In the genomic region with DNA sequence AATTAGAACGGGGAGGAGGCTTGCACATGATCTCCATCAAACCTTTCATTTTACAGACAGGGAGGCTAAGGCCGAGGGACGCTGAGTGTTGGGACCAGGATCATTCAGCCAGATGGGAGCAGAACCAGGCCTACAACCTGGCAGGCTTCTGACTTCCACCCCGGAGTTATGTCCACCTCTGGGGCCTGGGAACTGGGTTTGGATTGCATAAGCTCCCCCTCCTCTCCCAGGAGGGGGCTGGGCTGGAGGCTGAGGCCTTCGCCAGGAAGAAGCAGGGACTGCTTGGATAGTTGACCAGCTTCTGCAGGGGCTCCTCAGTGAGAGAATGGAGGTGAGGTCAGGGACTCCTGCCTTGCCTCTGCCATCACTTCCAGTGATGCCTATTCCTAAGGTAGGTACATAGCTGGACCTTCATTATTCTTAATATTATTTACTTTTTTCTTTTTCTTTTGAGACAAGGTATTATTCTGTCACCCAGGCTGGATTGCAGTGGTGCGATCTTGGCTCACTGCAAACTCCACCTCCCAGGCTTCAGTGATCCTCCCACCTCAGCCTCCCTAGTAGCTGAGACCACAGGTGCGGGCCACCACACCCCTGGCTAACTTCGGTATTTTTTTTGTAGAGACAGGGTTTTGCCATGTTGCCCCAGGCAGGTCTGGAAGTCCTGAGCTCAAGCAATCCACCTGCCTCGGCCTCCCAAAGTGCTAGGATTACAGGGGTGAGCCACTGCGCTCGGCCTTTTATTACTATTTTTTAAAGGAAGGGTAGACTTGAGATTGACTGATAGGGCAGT, we compare ENCODE assay signal across 8 cellular contexts. TPM values are rescaled to one million over a fixed set of nuclear protein-coding genes. Genes with fewer than 3 reads are reported as not detected.
A peak's percentile ranks its signal among the peaks of the same experiment; 100 is the strongest.
DNase-seq lines count a peak whose midpoint lies in the region; ATAC-seq lines count a peak whose summit lies in the region.

No MANE protein-coding gene starts in this region.

- H3K4me3 ChIP-seq in iPS-15b (ENCODE audit: low read depth, low read length), result peak overlapping the region; percentile 54
- peak overlapping the region; percentile 63 to 81 (median 76) for H3K4me3 ChIP-seq in subcutaneous abdominal adipose tissue (ENCODE audit: low read depth in 1 of 5, low read length in 5 of 5)

- peaks cover 17% of the 10 kb centered on the region for H3K36me3 Mint-ChIP-seq in activated T-cell treated with anti-CD3 and anti-CD28 coated beads, Interleukin-2, amount 50 U/mL, for 24 hours (ENCODE audit: low read depth)
- no peaks in the 10 kb centered on the region for H3K36me3 Mint-ChIP-seq in T-cell

- H3K4me3 Mint-ChIP-seq in activated T-cell treated with anti-CD3 and anti-CD28 coated beads, Interleukin-2, amount 50 U/mL, for 24 hours, result peak overlapping the region; percentile 91
- peak overlapping the region; percentile 83 to 93 (median 90) for H3K4me3 Mint-ChIP-seq in T-cell

- POLR2A ChIA-PET in T-cell (lab: Charles Lee), result interaction anchor here in 1 of 2 donors (0.6 kb wide), 1 partner anchor 98 kb away, joined by 6 read pairs; no protein-coding TSS in a partner anchor

- H3K4me1 ChIP-seq in iPS-15b (ENCODE audit: control insufficient read depth, insufficient read depth, low read length) (no peaks in the 10 kb centered on the region), subcutaneous abdominal adipose tissue (ENCODE audit: control insufficient read depth in 5 of 5, insufficient read depth in 5 of 5, low read length in 5 of 5) (peaks cover 6 to 31% (median 18%) of the 10 kb centered on the region in 5 donors)

- no peak for DNase-seq in activated T-cell treated with anti-CD3 and anti-CD28 coated beads, Interleukin-2, amount 50 U/mL, for 24 hours
- DNase-seq in activated T-cell treated with anti-CD3 and anti-CD28 coated beads, Interleukin-2, amount 50 U/mL, for 1 hour, result no peak
- DNase-seq in T-cell, result no peak
- no peak for DNase-seq in EL
- no peak for DNase-seq in NCI-H2029 (lab: John Stamatoyannopoulos, UW)

- H3K9me3 ChIP-seq in iPS-15b (ENCODE audit: control insufficient read depth, insufficient read depth, low read length) (no peaks in the 10 kb centered on the region), subcutaneous abdominal adipose tissue (ENCODE audit: control insufficient read depth in 5 of 5, low read length in 5 of 5) (no peaks in the 10 kb centered on the region)

- no peaks in the 10 kb centered on the region for H3K27me3 ChIP-seq in iPS-15b (ENCODE audit: control insufficient read depth, insufficient read depth, low read length)
- peaks cover 0 to 3% (median 0%) of the 10 kb centered on the region in 5 donors for H3K27me3 ChIP-seq in subcutaneous abdominal adipose tissue (ENCODE audit: control insufficient read depth in 5 of 5, insufficient read depth in 4 of 5, low read length in 5 of 5)

- no peak for ATAC-seq in T-cell (replicated peaks in 1 of 4)
- no peak for ATAC-seq in HG03139 (IDR thresholded peaks at IDR 0.05; ENCODE audit: unreplicated experiment)

- H3K9me3 Mint-ChIP-seq in activated T-cell treated with anti-CD3 and anti-CD28 coated beads, Interleukin-2, amount 50 U/mL, for 24 hours, result no peaks in the 10 kb centered on the region
- no peaks in the 10 kb centered on the region for H3K9me3 Mint-ChIP-seq in T-cell

- H3K4me1 Mint-ChIP-seq in activated T-cell treated with anti-CD3 and anti-CD28 coated beads, Interleukin-2, amount 50 U/mL, for 24 hours (ENCODE audit: low read depth), result peaks cover 41% of the 10 kb centered on the region
- H3K4me1 Mint-ChIP-seq in T-cell, result peaks cover 32 to 40% (median 36%) of the 10 kb centered on the region in 3 donors

- H3K27ac ChIP-seq in subcutaneous abdominal adipose tissue (ENCODE audit: low read depth, low read length), result peak overlapping the region; percentile 60

- H3K27me3 Mint-ChIP-seq in activated T-cell treated with anti-CD3 and anti-CD28 coated beads, Interleukin-2, amount 50 U/mL, for 24 hours, result no peaks in the 10 kb centered on the region
- H3K27me3 Mint-ChIP-seq in T-cell, result no peaks in the 10 kb centered on the region

- CTCF ChIA-PET in T-cell (lab: Charles Lee), result interaction anchor here in 1 of 2 donors (2.2 kb wide), 1 partner anchor 72 kb away, joined by 10 read pairs; no protein-coding TSS in a partner anchor

- H3K9ac ChIP-seq in iPS-15b (ENCODE audit: low read depth, low read length) (no peak overlapping the region), subcutaneous abdominal adipose tissue (ENCODE audit: low read length in 5 of 5) (peak overlapping the region in 2 of 5 donors; percentile 12 to 77)

- H3K36me3 ChIP-seq in iPS-15b (ENCODE audit: control insufficient read depth, insufficient read depth, low read length) (peaks cover 2% of the 10 kb centered on the region), subcutaneous abdominal adipose tissue (ENCODE audit: control insufficient read depth in 5 of 5, insufficient read depth in 5 of 5, low read length in 5 of 5) (no peaks in the 10 kb centered on the region)

- peak overlapping the region; percentile 93 for H3K27ac Mint-ChIP-seq in activated T-cell treated with anti-CD3 and anti-CD28 coated beads, Interleukin-2, amount 50 U/mL, for 24 hours
- H3K27ac Mint-ChIP-seq in T-cell, result peak overlapping the region; percentile 61 to 83

RNA-seq across cellular contexts. Expression of gene SNX10, which starts 1.3 kb away (rescaled TPM):
- total RNA-seq in T-cell, result 1 to 10 TPM; 5.7 to 8.8 (median 7.8) TPM
